19 cellular contexts compared by ENCODE assay signal in the genomic region with DNA sequence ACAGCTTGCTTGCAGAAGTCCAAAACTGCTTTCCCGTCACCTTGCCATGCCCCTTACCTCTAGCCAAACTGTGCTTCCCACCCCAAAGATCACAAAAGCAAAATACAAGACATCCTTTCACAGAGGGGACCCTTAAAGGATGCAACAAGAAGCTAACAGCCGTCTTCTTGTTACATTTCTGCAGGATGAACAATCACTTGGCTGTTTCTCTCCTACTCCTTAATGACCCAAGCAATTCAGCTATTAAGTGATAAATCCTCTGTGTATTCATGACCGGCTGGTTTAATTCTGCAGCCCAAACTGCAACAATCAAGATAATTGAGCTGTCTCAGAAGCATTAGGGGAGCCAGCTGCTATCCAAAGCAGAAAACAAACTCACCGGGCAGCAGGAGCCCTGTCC.
A peak's percentile ranks its signal among the peaks of the same experiment; 100 is the strongest.
DNase-seq lines count a peak whose midpoint lies in the region; ATAC-seq, FAIRE-seq and TF ChIP-seq lines count a peak whose summit lies in the region.
"Had no signal": no experiment of that assay in that cellular context is flagged by ENCODE, and none has a peak within 500 bp of the region (broad histone marks: within the 10 kb centered on the region; RNA-seq: fewer than 3 reads in every experiment).

No MANE protein-coding gene starts in this region.

- intact Hi-C loops in pancreas (cut with DNase I) = no loop called here

- no peaks in the 10 kb centered on the region for H3K36me3 ChIP-seq in pancreas
- H3K36me3 ChIP-seq in H7 (replicated peaks; ENCODE audit: control insufficient read depth, insufficient read depth, low read length) = no peaks in the 10 kb centered on the region

- H3K4me3 ChIP-seq in pancreas (no peak overlapping the region), H7 (ENCODE audit: insufficient read depth, low read depth, low read length) (no peak overlapping the region)
- H3K4me3 ChIP-seq: SK-N-MC had no signal

- in situ Hi-C loops in SK-MEL-5 (cut with HindIII; ENCODE audit: low pct_unique_long_range_greater_than_20kb, low sequenced_read_pairs) = no loop called here

- H3K27me3 Mint-ChIP-seq in neural crest cell (ENCODE audit: low read depth) = peaks cover 22% of the 10 kb centered on the region

- ATAC-seq in HG03095 (IDR thresholded peaks at IDR 0.05; ENCODE audit: unreplicated experiment) (no peak), pancreas (no peak)
- ATAC-seq: CD8-positive, alpha-beta T cell; Panc1; Right ventricle myocardium inferior; T-cell had no signal

- peak; percentile 50 for DNase-seq in NCI-H1436 (lab: John Stamatoyannopoulos, UW)
- DNase-seq in NCI-H1436 treated with DMSO at 0.1 percent for 48 hours (lab: John Stamatoyannopoulos, UW) = no peak
- DNase-seq in NCI-H1105 (lab: John Stamatoyannopoulos, UW) = peak; percentile 8
- DNase-seq in SK-MEL-5 (ENCODE audit: low read depth, low spot score) = peak; percentile 76
- DNase-seq in neural crest cell (ENCODE audit: low read depth, low spot score) = no peak
- DNase-seq in pancreas = no peak
- no peak for DNase-seq in H7
- DNase-seq: CD8-positive, alpha-beta T cell; Karpas-422; MM.1S; NCI-H1092 treated with DMSO at 0.1 percent for 48 hours; NCI-H2029; NCI-H774; T-cell had no signal

- peaks cover 45% of the 10 kb centered on the region for H3K4me1 Mint-ChIP-seq in neural crest cell
- H3K4me1 Mint-ChIP-seq: T-cell had no signal

- H3K27me3 ChIP-seq in pancreas (no peaks in the 10 kb centered on the region), H7 (ENCODE audit: control insufficient read depth, insufficient read depth, low read length) (no peaks in the 10 kb centered on the region)

- 62 to 71% methylated on average over 4 of the region's 4 CpGs for WGBS in pancreas, 2 donors

- TF ChIP-seq CTCF in neural crest cell (conservative IDR thresholded peaks at IDR 0.05) (no peak), pancreas (IDR thresholded peaks at IDR 0.05) (no peak)

- no peaks in the 10 kb centered on the region for H3K9me3 Mint-ChIP-seq in neural crest cell
- H3K9me3 Mint-ChIP-seq: CD8-positive, alpha-beta T cell; T-cell had no signal

- FAIRE-seq in pancreas (lab: Jason Lieb, UNC) = no peak
- FAIRE-seq: H54 had no signal

- no peaks in the 10 kb centered on the region for H3K36me3 Mint-ChIP-seq in neural crest cell (ENCODE audit: low read depth)
- H3K36me3 Mint-ChIP-seq: CD8-positive, alpha-beta T cell; T-cell had no signal

- H3K27ac ChIP-seq in pancreas = no peak overlapping the region
- H3K27ac ChIP-seq: SK-N-MC had no signal

- no peak overlapping the region for H3K4me3 Mint-ChIP-seq in neural crest cell
- H3K4me3 Mint-ChIP-seq: CD8-positive, alpha-beta T cell; T-cell had no signal

- peak overlapping the region; percentile 13 for H3K27ac Mint-ChIP-seq in neural crest cell (ENCODE audit: unreplicated experiment)
- H3K27ac Mint-ChIP-seq: CD8-positive, alpha-beta T cell; T-cell had no signal

- no peaks in the 10 kb centered on the region for H3K9me3 ChIP-seq in pancreas

- H3K4me1 ChIP-seq in pancreas = no peaks in the 10 kb centered on the region

Comparison
In these comparisons a context has a peak if more than half of its experiments do, and no peak if none do; other contexts are left out.
1. DNase-seq: peak in NCI-H1436 (single experiment), NCI-H1105 (single experiment) and SK-MEL-5 (single experiment); none in NCI-H1436 treated with DMSO at 0.1 percent for 48 hours (single experiment), neural crest cell (single experiment), pancreas (0 of 6) and H7 (single experiment).